In genomic region chr15:32923176-32923575, GRCh38 we compare ENCODE assay signal across 21 cellular contexts.
"Had no signal": no experiment of that assay in that cellular context is flagged by ENCODE, and none has a peak within 500 bp of the region (broad histone marks: within the 10 kb centered on the region; RNA-seq: fewer than 3 reads in every experiment).

No MANE protein-coding gene starts in this region.

- H2AFZ ChIP-seq: PC-9 had no signal

- H3K4me2 ChIP-seq: PC-9 had no signal

- ATAC-seq: activated CD8-positive, alpha-beta T cell treated with anti-CD3 and anti-CD28 coated beads, Interleukin-2, amount 10 ng/mL, durations not matched to agents 7 days and 5 days; activated naive CD4-positive, alpha-beta T cell treated with anti-CD3 and anti-CD28 coated beads, Interleukin-2, amount 50 U/mL, for 72 hours had no signal

- H3K27me3 ChIP-seq: brain microvascular endothelial cell had no signal

- H3K36me3 ChIP-seq: brain microvascular endothelial cell had no signal

- DNase-seq: activated CD4-positive, alpha-beta T cell treated with anti-CD3 and anti-CD28 coated beads, Interleukin-2, amount 10 ng/mL, durations not matched to agents 24 days and 14 days; activated CD4-positive, alpha-beta T cell treated with anti-CD3 and anti-CD28 coated beads, Interleukin-2, amount 50 U/mL, for 4 hours; activated CD8-positive, alpha-beta T cell treated with anti-CD3 and anti-CD28 coated beads, Interleukin-2, amount 10 ng/mL, durations not matched to agents 7 days and 5 days; activated gamma-delta T cell treated with Interleukin-2 at 50 U/mL for 16 hours; activated naive CD4-positive, alpha-beta T cell treated with anti-CD3 and anti-CD28 coated beads for 36 hours; activated T-cell treated with anti-CD3 and anti-CD28 coated beads, Interleukin-2, amount 50 U/mL, for 24 hours; aorta; brain microvascular endothelial cell; central memory CD4-positive, alpha-beta T cell; NCI-H1105; NCI-H1417 treated with DMSO at 0.1 percent for 48 hours; NCI-H1930; NCI-H2081 treated with DMSO at 0.1 percent for 48 hours; NCI-H226; NCI-H446 treated with DMSO at 0.1 percent for 48 hours; NCI-H524; NK-92 treated with Interleukin-12 subunit alpha and Interleukin-12 subunit beta, amount 100 ng/mL, for 24 hours; PC-9; Right ventricle myocardium superior had no signal

- H3K27ac ChIP-seq: brain microvascular endothelial cell, PC-9, SK-N-MC had no signal

- H3K4me3 ChIP-seq: PC-9, SK-N-MC had no signal
